23 cellular contexts compared by ENCODE assay signal in genomic region chr3:187763850-187764648, GRCh38. TPM values are rescaled to one million over a fixed set of nuclear protein-coding genes. Genes with fewer than 3 reads are reported as not detected.
DNase-seq lines count a peak whose midpoint lies in the region; ATAC-seq and TF ChIP-seq lines count a peak whose summit lies in the region.
"Had no signal": no experiment of that assay in that cellular context is flagged by ENCODE, and none has a peak within 500 bp of the region (broad histone marks: within the 10 kb centered on the region; RNA-seq: fewer than 3 reads in every experiment).

No MANE protein-coding gene starts in this region.

- DNase-seq in breast epithelium (ENCODE audit: low spot score in 2 of 2) = peak; percentile 29 to 59
- no peak for DNase-seq in MCF 10A (ENCODE audit: unreplicated experiment)
- peak; percentile 38 for DNase-seq in amniotic epithelial cell (ENCODE audit: low read depth)
- peak; percentile 63 for DNase-seq in fibroblast of the aortic adventitia (ENCODE audit: low read depth)
- no peak for DNase-seq in suprapubic skin (ENCODE audit: low spot score in 2 of 2)
- DNase-seq in DMS53 (lab: John Stamatoyannopoulos, UW) = no peak
- DNase-seq: activated CD4-positive, alpha-beta T cell treated with anti-CD3 and anti-CD28 coated beads, Interleukin-2, amount 10 ng/mL, durations not matched to agents 24 days and 14 days; activated CD8-positive, alpha-beta memory T cell treated with anti-CD3 and anti-CD28 coated beads, Interleukin-2, amount 50 U/mL, for 48 hours; activated gamma-delta T cell; colonic mucosa; DMS 273 treated with DMSO at 0.1 percent for 48 hours; immature natural killer cell; Kasumi-1; natural killer cell; NCI-H1417 treated with DMSO at 0.1 percent for 48 hours; stimulated activated CD4-positive, alpha-beta T cell treated with anti-CD3 and anti-CD28 coated beads, Interleukin-4, amount 100 ng/mL, for 4 hours; SW 1271; testis had no signal

- no peak overlapping the region for H3K27ac Mint-ChIP-seq in MCF 10A (ENCODE audit: low read depth, unreplicated experiment)
- H3K27ac Mint-ChIP-seq: activated CD4-positive, alpha-beta T cell treated with anti-CD3 and anti-CD28 coated beads, Interleukin-2, amount 10 ng/mL, durations not matched to agents 24 days and 14 days; immature natural killer cell; memory B cell; natural killer cell had no signal

- TF ChIP-seq EP300 in suprapubic skin (IDR thresholded peaks at IDR 0.05) = no peak

- TF ChIP-seq POLR2A in breast epithelium (IDR thresholded peaks at IDR 0.05) = no peak
- no peak for TF ChIP-seq POLR2A in suprapubic skin (IDR thresholded peaks at IDR 0.05)

- CTCF ChIA-PET in MCF 10A (lab: Yijun Ruan, JAX) = interaction anchor here (0.7 to 1.7 kb wide), 4 partner anchors 14 to 23 kb away, joined by 3 to 5 read pairs (median 4); no protein-coding TSS in a partner anchor

- no peaks in the 10 kb centered on the region for H3K9me3 Mint-ChIP-seq in MCF 10A (ENCODE audit: unreplicated experiment)
- H3K9me3 Mint-ChIP-seq: immature natural killer cell, memory B cell, natural killer cell had no signal

- TF ChIP-seq CTCF in breast epithelium (IDR thresholded peaks at IDR 0.05) (no peak), MCF 10A (IDR thresholded peaks at IDR 0.05; ENCODE audit: unreplicated experiment) (no peak), fibroblast of the aortic adventitia (IDR thresholded peaks at IDR 0.05; ENCODE audit: insufficient read depth, low read length) (no peak), suprapubic skin (IDR thresholded peaks at IDR 0.05) (no peak)

- ATAC-seq in GM19328 (IDR thresholded peaks at IDR 0.05; ENCODE audit: unreplicated experiment) (no peak), HG02763 (IDR thresholded peaks at IDR 0.05; ENCODE audit: unreplicated experiment) (no peak)
- ATAC-seq: A549, natural killer cell had no signal

- H3K27me3 ChIP-seq in breast epithelium (no peaks in the 10 kb centered on the region), suprapubic skin (no peaks in the 10 kb centered on the region)
- H3K27me3 ChIP-seq: colonic mucosa, testis had no signal

- WGBS in suprapubic skin = 33% methylated on average over 7 of the region's 7 CpGs

- peak overlapping the region in 1 of 3 donors; percentile 34 for H3K4me3 ChIP-seq in breast epithelium
- H3K4me3 ChIP-seq in fibroblast of the aortic adventitia (ENCODE audit: low read depth, low read length) = no peak overlapping the region
- H3K4me3 ChIP-seq in suprapubic skin = no peak overlapping the region
- H3K4me3 ChIP-seq: A549, colonic mucosa, testis had no signal

- H3K36me3 Mint-ChIP-seq in MCF 10A (ENCODE audit: insufficient read depth, unreplicated experiment) = no peaks in the 10 kb centered on the region
- H3K36me3 Mint-ChIP-seq: memory B cell, natural killer cell had no signal

- no peaks in the 10 kb centered on the region for H3K36me3 ChIP-seq in breast epithelium
- H3K36me3 ChIP-seq in suprapubic skin = no peaks in the 10 kb centered on the region
- H3K36me3 ChIP-seq: colonic mucosa had no signal

- POLR2A ChIA-PET in MCF 10A (lab: Yijun Ruan, JAX) = interaction anchor here (0.6 to 2.0 kb wide), 13 partner anchors 14 to 1468 kb away, joined by 3 to 13 read pairs (median 4); partner anchors contain the start of genes BCL6 and LPP

- peak overlapping the region; percentile 79 to 80 for H3K27ac ChIP-seq in breast epithelium
- peak overlapping the region; percentile 74 for H3K27ac ChIP-seq in suprapubic skin
- H3K27ac ChIP-seq: A549, C4-2B, colonic mucosa, testis had no signal

- H3K4me1 Mint-ChIP-seq in MCF 10A (ENCODE audit: insufficient read depth, unreplicated experiment) = peaks cover 5% of the 10 kb centered on the region
- H3K4me1 Mint-ChIP-seq: immature natural killer cell, memory B cell, natural killer cell had no signal

- H3K4me1 ChIP-seq in breast epithelium (peaks cover 0 to 4% of the 10 kb centered on the region in 2 donors), suprapubic skin (peaks cover 17% of the 10 kb centered on the region)
- H3K4me1 ChIP-seq: A549, colonic mucosa, testis had no signal

- no peaks in the 10 kb centered on the region for H3K9me3 ChIP-seq in breast epithelium
- no peaks in the 10 kb centered on the region for H3K9me3 ChIP-seq in suprapubic skin
- H3K9me3 ChIP-seq: A549, colonic mucosa, testis had no signal

- no peaks in the 10 kb centered on the region for H3K27me3 Mint-ChIP-seq in MCF 10A (ENCODE audit: insufficient read depth, unreplicated experiment)
- H3K27me3 Mint-ChIP-seq: activated CD4-positive, alpha-beta T cell treated with anti-CD3 and anti-CD28 coated beads, Interleukin-2, amount 10 ng/mL, durations not matched to agents 24 days and 14 days had no signal

- no peak overlapping the region for H3K4me3 Mint-ChIP-seq in MCF 10A (ENCODE audit: unreplicated experiment)
- H3K4me3 Mint-ChIP-seq: activated CD4-positive, alpha-beta T cell treated with anti-CD3 and anti-CD28 coated beads, Interleukin-2, amount 10 ng/mL, durations not matched to agents 24 days and 14 days; immature natural killer cell; memory B cell; natural killer cell had no signal

- intact Hi-C loops in breast epithelium (cut with DNase I; ENCODE audit: low total_unique reads) (loop anchor here (2.0 kb wide), 1 partner anchor 59 kb away; no protein-coding TSS in a partner anchor), MCF 10A (cut with micrococcal nuclease) (no loop called here)

- no TSS peak for BruUV-seq in MCF 10A (replicated peaks; lab: Mats Ljungman, UMichigan)

RNA-seq across cellular contexts. Expression of gene BCL6, which starts 18.8 kb away (rescaled TPM):
- 100 to 1,000 TPM; 281 to 346 (median 283) TPM for total RNA-seq in breast epithelium
- 16.4 and 20.9 TPM in 2 replicates for total RNA-seq in MCF 10A (2022)
- total RNA-seq in fibroblast of the aortic adventitia (ENCODE audit: low replicate concordance) = 24.8 and 90.1 TPM in 2 replicates
- total RNA-seq in suprapubic skin = 100 to 1,000 TPM; 203 to 661 (median 285) TPM

Comparison
In these comparisons a context has a peak if more than half of its experiments do, and no peak if none do; other contexts are left out.
1. DNase-seq: peak in breast epithelium (2 of 2), amniotic epithelial cell (single experiment) and fibroblast of the aortic adventitia (single experiment); none in MCF 10A (single experiment), suprapubic skin (0 of 2) and DMS53 (single experiment).